2 cellular contexts compared by ENCODE assay signal in genomic region chr7:49614974-49615373, GRCh38.
DNase-seq lines count a peak whose midpoint lies in the region; ATAC-seq, FAIRE-seq and TF ChIP-seq lines count a peak whose summit lies in the region.
"Not testable (repeated sequence)": the region's sequence is repeated elsewhere in the genome, so short reads cannot be mapped to it uniquely, and the experiment has no call there.

No MANE protein-coding gene starts in this region.

- not testable (repeated sequence) for H3K36me3 ChIP-seq in K562 (ENCODE audit: control insufficient read depth, insufficient read depth, low read length); HepG2 (replicated peaks in 1 of 2; ENCODE audit: control insufficient read depth in 1 of 2, insufficient read depth in 2 of 2, low read length in 2 of 2)

- not testable (repeated sequence) for H3K4me3 ChIP-seq in K562; HepG2 (replicated peaks in 1 of 3; ENCODE audit: insufficient read depth in 1 of 3, low read depth in 2 of 3, low read length in 3 of 3)

- in situ Hi-C loops in K562 (cut with MboI); HepG2 (cut with HindIII; ENCODE audit: extremely low pct_ligation_motif_present, low pct_unique_long_range_greater_than_20kb): not testable (repeated sequence)

- not testable (repeated sequence) for TF ChIP-seq RAD21 in K562 (CRISPR knock-in tag; conservative IDR thresholded peaks at IDR 0.05 in 1 of 2, IDR thresholded peaks at IDR 0.05 in 1 of 2); HepG2 (CRISPR knock-in tag; IDR thresholded peaks at IDR 0.05)

- H3K4me2 ChIP-seq in K562 (ENCODE audit: insufficient read depth, low read length); HepG2 (ENCODE audit: low read depth, low read length): not testable (repeated sequence)

- intact Hi-C loops in K562 (cut with micrococcal nuclease); HepG2 (cut with micrococcal nuclease; ENCODE audit: unreplicated experiment): not testable (repeated sequence)

- not testable (repeated sequence) for BruUV-seq in K562 (replicated peaks; lab: Mats Ljungman, UMichigan); HepG2 (replicated peaks; lab: Mats Ljungman, UMichigan)

- not testable (repeated sequence) for DNase-seq in K562 (ENCODE audit: extremely low read depth in 1 of 4, low spot score in 3 of 4); HepG2 (ENCODE audit: low spot score)

- POLR2A ChIA-PET in K562 (lab: Yijun Ruan, JAX); HepG2 (lab: Yijun Ruan, JAX): not testable (repeated sequence)

- TF ChIP-seq EP300 in K562 (IDR thresholded peaks at IDR 0.05; ENCODE audit: low read length); HepG2 (IDR thresholded peaks at IDR 0.05; ENCODE audit: low read depth in 2 of 2, low read length in 2 of 2); HepG2 (CRISPR knock-in tag; IDR thresholded peaks at IDR 0.05; ENCODE audit: borderline replicate concordance): not testable (repeated sequence)

- H3K9me3 ChIP-seq in K562 (replicated peaks; ENCODE audit: control insufficient read depth, insufficient read depth, low read depth, low read length), result not testable (repeated sequence)
- H3K9me3 ChIP-seq in HepG2 (ENCODE audit: low read length), result peaks cover 31% of the 10 kb centered on the region

- H4K20me1 ChIP-seq in K562 (replicated peaks; ENCODE audit: control insufficient read depth, insufficient read depth, low read length); HepG2 (ENCODE audit: insufficient read depth, low read length): not testable (repeated sequence)

- not testable (repeated sequence) for ATAC-seq in K562, HepG2

- not testable (repeated sequence) for TF ChIP-seq POLR2A in K562 (conservative IDR thresholded peaks at IDR 0.05); HepG2 (IDR thresholded peaks at IDR 0.05; ENCODE audit: insufficient read depth in 1 of 2, low read depth in 2 of 2, low read length in 2 of 2)

- not testable (repeated sequence) for H3K9me1 ChIP-seq in K562 (ENCODE audit: control insufficient read depth, insufficient read depth, low read length)

- not testable (repeated sequence) for H3K27ac ChIP-seq in K562 (ENCODE audit: extremely low read depth, low read depth, low read length); HepG2 (ENCODE audit: extremely low read length, insufficient read depth, low read length)

- 0% methylated on average over 5 of the region's 6 CpGs for WGBS in K562 (ENCODE audit: insufficient coverage, low coverage, missing lambda C conversion rate)
- WGBS in HepG2 (ENCODE audit: low lambda C conversion rate), result 11% methylated on average over 6 of the region's 6 CpGs

- H3K79me2 ChIP-seq in K562 (ENCODE audit: control insufficient read depth, insufficient read depth, low read length); HepG2 (ENCODE audit: insufficient read depth, low read length): not testable (repeated sequence)

- H3K27me3 ChIP-seq in K562 (ENCODE audit: control insufficient read depth in 2 of 2, insufficient read depth in 2 of 2, low read length in 2 of 2); HepG2 (ENCODE audit: control insufficient read depth in 1 of 2, insufficient read depth in 2 of 2, low read length in 2 of 2): not testable (repeated sequence)

- not testable (repeated sequence) for TF ChIP-seq CTCF in K562 (IDR thresholded peaks at IDR 0.05 in 2 of 3, conservative IDR thresholded peaks at IDR 0.05 in 1 of 3; ENCODE audit: insufficient read depth in 2 of 3, low read depth in 1 of 3, low read length in 3 of 3); HepG2 (CRISPR knock-in tag; IDR thresholded peaks at IDR 0.05)

- H3K4me1 ChIP-seq in K562 (replicated peaks in 1 of 2; ENCODE audit: control insufficient read depth in 2 of 2, insufficient read depth in 2 of 2, low read length in 2 of 2); HepG2 (ENCODE audit: insufficient read depth, low read length): not testable (repeated sequence)

- CTCF ChIA-PET in K562 (lab: Yijun Ruan, JAX; ENCODE audit: low intra/inter-chr PET ratio); HepG2 (lab: Yijun Ruan, JAX; ENCODE audit: low intra/inter-chr PET ratio, low total read pairs): not testable (repeated sequence)

- not testable (repeated sequence) for H2AFZ ChIP-seq in K562 (ENCODE audit: low read depth, low read length); HepG2 (ENCODE audit: low read length)

- FAIRE-seq in K562 (lab: Jason Lieb, UNC); HepG2 (lab: Jason Lieb, UNC): not testable (repeated sequence)

- H3K9ac ChIP-seq in K562 (ENCODE audit: insufficient read depth in 1 of 2, low read depth in 2 of 2, low read length in 2 of 2); HepG2 (ENCODE audit: insufficient read depth, low read depth, low read length): not testable (repeated sequence)

TF ChIP-seq in K562, 482 proteins besides CTCF, POLR2A, EP300 and RAD21:
- TF ChIP-seq, protein P1, sequence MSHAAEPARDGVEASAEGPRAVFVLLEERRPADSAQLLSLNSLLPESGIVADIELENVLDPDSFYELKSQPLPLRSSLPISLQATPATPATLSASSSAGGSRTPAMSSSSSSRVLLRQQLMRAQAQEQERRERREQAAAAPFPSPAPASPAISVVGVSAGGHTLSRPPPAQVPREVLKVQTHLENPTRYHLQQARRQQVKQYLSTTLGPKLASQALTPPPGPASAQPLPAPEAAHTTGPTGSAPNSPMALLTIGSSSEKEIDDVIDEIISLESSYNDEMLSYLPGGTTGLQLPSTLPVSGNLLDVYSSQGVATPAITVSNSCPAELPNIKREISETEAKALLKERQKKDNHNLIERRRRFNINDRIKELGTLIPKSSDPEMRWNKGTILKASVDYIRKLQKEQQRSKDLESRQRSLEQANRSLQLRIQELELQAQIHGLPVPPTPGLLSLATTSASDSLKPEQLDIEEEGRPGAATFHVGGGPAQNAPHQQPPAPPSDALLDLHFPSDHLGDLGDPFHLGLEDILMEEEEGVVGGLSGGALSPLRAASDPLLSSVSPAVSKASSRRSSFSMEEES (CRISPR knock-in tag; IDR thresholded peaks at IDR 0.05), result peak; percentile 69

TF ChIP-seq in HepG2, 621 proteins besides CTCF, POLR2A, EP300 and RAD21:
- peak; percentile 54; the same call in 1 of the 2 replicates for TF ChIP-seq RAD51 (IDR thresholded peaks at IDR 0.05; ENCODE audit: borderline replicate concordance)
